In genomic region chr15:32363449-32363848, GRCh38 we compare ENCODE assay signal across 1 cellular context. TPM values are rescaled to one million over a fixed set of nuclear protein-coding genes. Genes with fewer than 3 reads are reported as not detected.
"Had no signal": no experiment of that assay in that cellular context is flagged by ENCODE, and none has a peak within 500 bp of the region (broad histone marks: within the 10 kb centered on the region; RNA-seq: fewer than 3 reads in every experiment).

No MANE protein-coding gene starts in this region.

RNA-seq across cellular contexts. Expression of gene GOLGA8K, which starts 39.6 kb away (rescaled TPM):
- total RNA-seq: stomach had no signal
